9 cellular contexts compared by ENCODE assay signal in the genomic region with DNA sequence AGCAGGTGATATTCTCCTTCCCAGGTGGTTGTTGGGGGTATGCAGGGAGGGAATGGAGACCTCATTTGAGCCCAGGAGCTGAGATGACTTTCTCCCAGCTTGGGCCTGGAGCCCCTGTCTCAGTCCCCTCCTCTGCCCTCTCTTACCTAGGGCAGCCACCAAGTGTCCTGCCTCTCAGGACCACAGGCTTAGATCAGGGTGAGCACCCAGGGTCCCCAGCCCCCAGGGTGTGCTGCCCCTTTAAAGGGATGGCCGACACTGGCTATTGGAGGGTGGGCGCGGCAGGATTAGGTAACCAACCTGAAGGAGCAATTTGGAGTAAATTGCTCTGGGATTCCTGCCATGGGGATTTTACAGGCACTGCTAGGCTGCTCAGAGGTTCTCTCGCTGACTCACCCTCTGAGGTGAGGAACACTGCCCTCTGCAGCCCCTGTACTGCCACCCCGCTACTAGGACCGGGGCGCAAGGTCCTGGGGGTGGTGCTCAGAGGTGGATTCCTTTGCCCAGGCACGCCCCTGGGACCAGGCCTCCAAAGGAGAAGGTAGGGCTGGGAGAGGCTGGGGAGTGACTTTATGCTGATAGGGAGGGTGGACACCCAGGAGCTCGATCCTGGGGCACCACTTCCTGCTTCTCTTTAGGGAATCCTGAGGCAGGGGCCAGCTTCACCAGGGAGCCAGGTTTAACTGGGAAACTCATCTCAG. TPM values are rescaled to one million over a fixed set of nuclear protein-coding genes. Genes with fewer than 3 reads are reported as not detected.
A peak's percentile ranks its signal among the peaks of the same experiment; 100 is the strongest.
DNase-seq lines count a peak whose midpoint lies in the region; ATAC-seq lines count a peak whose summit lies in the region.
"Had no signal": no experiment of that assay in that cellular context is flagged by ENCODE, and none has a peak within 500 bp of the region (broad histone marks: within the 10 kb centered on the region; RNA-seq: fewer than 3 reads in every experiment).

No MANE protein-coding gene starts in this region.

- H3K36me3 ChIP-seq in iPS-20b (ENCODE audit: insufficient read depth, low read depth, low read length), result no peaks in the 10 kb centered on the region
- no peaks in the 10 kb centered on the region for H3K36me3 ChIP-seq in subcutaneous abdominal adipose tissue (ENCODE audit: control insufficient read depth in 5 of 5, insufficient read depth in 5 of 5, low read length in 5 of 5)

- H3K27ac Mint-ChIP-seq in activated T-helper 17 cell treated with anti-CD3 and anti-CD28 coated beads, Interleukin-2, amount 50 U/mL, for 72 hours, result peak overlapping the region; percentile 74

- peak; percentile 37 for ATAC-seq in activated T-helper 17 cell treated with anti-CD3 and anti-CD28 coated beads, Interleukin-2, amount 50 U/mL, for 72 hours (replicated peaks)
- ATAC-seq in HG02571 (IDR thresholded peaks at IDR 0.05; ENCODE audit: unreplicated experiment), result no peak

- peaks cover 7% of the 10 kb centered on the region for H3K4me1 Mint-ChIP-seq in activated T-helper 17 cell treated with anti-CD3 and anti-CD28 coated beads, Interleukin-2, amount 50 U/mL, for 72 hours

- peak; percentile 33 for DNase-seq in AG08395 (ENCODE audit: low spot score)
- DNase-seq in GF-D8 (lab: John Stamatoyannopoulos, UW), result peak; percentile 38
- peak; percentile 51 to 67 for DNase-seq in NCI-H1930 (lab: John Stamatoyannopoulos, UW)
- no peak for DNase-seq in globus pallidus (ENCODE audit: low spot score)

- H3K4me3 ChIP-seq in iPS-20b (ENCODE audit: low read length), result peak overlapping the region; percentile 85
- peak overlapping the region in 3 of 5 donors; percentile 60 to 70 (median 69) for H3K4me3 ChIP-seq in subcutaneous abdominal adipose tissue (ENCODE audit: low read depth in 1 of 5, low read length in 5 of 5)

- no peaks in the 10 kb centered on the region for H3K27me3 Mint-ChIP-seq in activated T-helper 17 cell treated with anti-CD3 and anti-CD28 coated beads, Interleukin-2, amount 50 U/mL, for 72 hours

- H3K9ac ChIP-seq in iPS-20b (ENCODE audit: low read depth, low read length), result peak overlapping the region; percentile 67; the same call in 1 of the 2 replicates
- no peak overlapping the region for H3K9ac ChIP-seq in subcutaneous abdominal adipose tissue (ENCODE audit: low read length in 5 of 5)

- peak overlapping the region; percentile 84 for H3K4me3 Mint-ChIP-seq in activated T-helper 17 cell treated with anti-CD3 and anti-CD28 coated beads, Interleukin-2, amount 50 U/mL, for 72 hours

- H3K27ac ChIP-seq in iPS-20b (ENCODE audit: low read length), result peak overlapping the region; percentile 5
- H3K27ac ChIP-seq in subcutaneous abdominal adipose tissue (ENCODE audit: low read depth, low read length), result no peak overlapping the region
- H3K27ac ChIP-seq: KMS-11 had no signal

- H3K36me3 Mint-ChIP-seq in activated T-helper 17 cell treated with anti-CD3 and anti-CD28 coated beads, Interleukin-2, amount 50 U/mL, for 72 hours (ENCODE audit: low read depth), result no peaks in the 10 kb centered on the region

- H3K9me3 Mint-ChIP-seq in activated T-helper 17 cell treated with anti-CD3 and anti-CD28 coated beads, Interleukin-2, amount 50 U/mL, for 72 hours, result no peaks in the 10 kb centered on the region

- H3K9me3 ChIP-seq in iPS-20b (ENCODE audit: insufficient read depth, low read depth, low read length) (no peaks in the 10 kb centered on the region), subcutaneous abdominal adipose tissue (ENCODE audit: control insufficient read depth in 5 of 5, low read length in 5 of 5) (no peaks in the 10 kb centered on the region)

- H3K4me1 ChIP-seq in iPS-20b (ENCODE audit: insufficient read depth, low read length) (peaks cover 14% of the 10 kb centered on the region; the same call in 1 of the 2 replicates), subcutaneous abdominal adipose tissue (ENCODE audit: control insufficient read depth in 5 of 5, insufficient read depth in 5 of 5, low read length in 5 of 5) (peaks cover 0 to 22% (median 13%) of the 10 kb centered on the region in 5 donors)

- H3K27me3 ChIP-seq in iPS-20b (ENCODE audit: insufficient read depth, low read length), result peaks cover 6% of the 10 kb centered on the region; the same call in 1 of the 2 replicates
- H3K27me3 ChIP-seq in subcutaneous abdominal adipose tissue (ENCODE audit: control insufficient read depth in 5 of 5, insufficient read depth in 4 of 5, low read length in 5 of 5), result peaks cover 0 to 8% (median 4%) of the 10 kb centered on the region in 5 donors

RNA-seq across cellular contexts. Expression of a gene that starts 1.5 kb away (rescaled TPM):
- total RNA-seq in activated T-helper 17 cell treated with anti-CD3 and anti-CD28 coated beads, Interleukin-2, amount 50 U/mL, for 72 hours, result 100 to 1,000 TPM; 154 to 211 TPM

RNA-seq across cellular contexts. Expression of a gene that starts 58.8 kb away (rescaled TPM):
- 100 to 1,000 TPM; 551 to 805 TPM for total RNA-seq in activated T-helper 17 cell treated with anti-CD3 and anti-CD28 coated beads, Interleukin-2, amount 50 U/mL, for 72 hours
